ENCODE assay signal across 1 cellular context in the genomic region with DNA sequence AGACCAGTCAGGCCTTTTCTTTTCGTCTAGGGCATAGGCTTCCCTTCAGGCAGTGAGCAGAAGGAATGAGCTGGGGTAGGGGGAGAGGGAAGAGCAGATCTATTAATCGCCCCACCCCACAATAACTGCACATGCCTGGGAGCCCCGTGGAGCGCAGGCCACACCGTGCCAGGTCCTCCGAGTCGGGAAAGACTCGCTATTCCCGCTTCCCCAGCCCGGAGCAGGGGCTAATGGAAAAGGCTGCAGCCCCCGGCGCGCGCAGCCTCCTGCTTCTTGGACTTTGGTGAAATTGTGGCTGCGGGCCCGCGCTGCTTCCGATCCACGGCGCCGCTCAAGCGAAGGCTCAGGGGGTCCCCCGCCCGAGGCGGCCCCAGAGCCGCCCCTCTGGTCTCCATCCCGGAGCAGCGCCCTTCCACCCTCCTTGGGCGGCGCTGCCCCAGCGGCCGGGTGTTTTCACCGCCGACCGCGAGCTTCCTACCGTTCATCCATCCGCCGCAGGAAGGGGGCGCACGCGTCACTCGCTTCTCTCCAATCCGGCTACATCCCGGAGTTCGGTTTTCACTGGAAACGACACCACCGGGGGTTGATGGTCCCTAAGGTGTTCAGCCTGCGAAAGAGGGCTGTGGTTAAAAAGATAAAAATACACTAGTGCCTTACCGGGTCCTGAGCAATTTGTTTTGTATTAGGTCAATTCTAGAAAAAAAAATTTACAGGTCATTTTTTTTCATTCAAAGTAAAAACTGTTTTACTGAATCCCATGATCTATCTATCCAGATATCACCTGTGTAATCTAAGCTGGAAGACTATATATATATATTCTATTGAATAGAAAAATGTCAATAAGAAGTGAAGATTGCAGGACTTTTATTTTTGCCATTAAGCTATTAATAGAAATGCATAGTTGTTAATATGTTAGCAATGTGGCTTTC.
TF ChIP-seq lines count a peak whose summit lies in the region.

No MANE protein-coding gene starts in this region.

TF ChIP-seq in GM12878, 131 proteins besides CTCF, POLR2A, EP300 and RAD21 (continued from another document):
- TF ChIP-seq, protein P1, sequence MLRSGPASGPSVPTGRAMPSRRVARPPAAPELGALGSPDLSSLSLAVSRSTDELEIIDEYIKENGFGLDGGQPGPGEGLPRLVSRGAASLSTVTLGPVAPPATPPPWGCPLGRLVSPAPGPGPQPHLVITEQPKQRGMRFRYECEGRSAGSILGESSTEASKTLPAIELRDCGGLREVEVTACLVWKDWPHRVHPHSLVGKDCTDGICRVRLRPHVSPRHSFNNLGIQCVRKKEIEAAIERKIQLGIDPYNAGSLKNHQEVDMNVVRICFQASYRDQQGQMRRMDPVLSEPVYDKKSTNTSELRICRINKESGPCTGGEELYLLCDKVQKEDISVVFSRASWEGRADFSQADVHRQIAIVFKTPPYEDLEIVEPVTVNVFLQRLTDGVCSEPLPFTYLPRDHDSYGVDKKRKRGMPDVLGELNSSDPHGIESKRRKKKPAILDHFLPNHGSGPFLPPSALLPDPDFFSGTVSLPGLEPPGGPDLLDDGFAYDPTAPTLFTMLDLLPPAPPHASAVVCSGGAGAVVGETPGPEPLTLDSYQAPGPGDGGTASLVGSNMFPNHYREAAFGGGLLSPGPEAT (IDR thresholded peaks at IDR 0.05; ENCODE audit: low read depth): 0 out of 2 replicates have a peak, but pooled peaks have one; percentile 23
- no peak for TF ChIP-seq CHD1 (IDR thresholded peaks at IDR 0.05; ENCODE audit: low read depth, low read length)
- peak; percentile 53; the same call in 1 of the 2 replicates for TF ChIP-seq SMC3 (IDR thresholded peaks at IDR 0.05; ENCODE audit: borderline replicate concordance, low read length)
- no peak for TF ChIP-seq GATAD2B (conservative IDR thresholded peaks at IDR 0.05; ENCODE audit: low read depth)
- no peak for TF ChIP-seq POLR2AphosphoS5 (IDR thresholded peaks at IDR 0.05; ENCODE audit: low read length)
- TF ChIP-seq RBBP5 (conservative IDR thresholded peaks at IDR 0.05): no peak
- no peak for TF ChIP-seq SPI1 (IDR thresholded peaks at IDR 0.05; ENCODE audit: borderline replicate concordance, insufficient read depth, low read depth, low read length)
- TF ChIP-seq IKZF1 (conservative IDR thresholded peaks at IDR 0.05): peak; percentile 55
- 0 out of 2 replicates have a peak, but pooled peaks have one; percentile 9 for TF ChIP-seq ZNF384 (IDR thresholded peaks at IDR 0.05; ENCODE audit: borderline replicate concordance, low read depth, low read length)
- TF ChIP-seq EED (IDR thresholded peaks at IDR 0.05; ENCODE audit: low read depth): peak; percentile 44; the same call in 1 of the 2 replicates
- peak; percentile 54 for TF ChIP-seq RUNX3 (IDR thresholded peaks at IDR 0.05; ENCODE audit: low read length)
- TF ChIP-seq, protein P2, sequence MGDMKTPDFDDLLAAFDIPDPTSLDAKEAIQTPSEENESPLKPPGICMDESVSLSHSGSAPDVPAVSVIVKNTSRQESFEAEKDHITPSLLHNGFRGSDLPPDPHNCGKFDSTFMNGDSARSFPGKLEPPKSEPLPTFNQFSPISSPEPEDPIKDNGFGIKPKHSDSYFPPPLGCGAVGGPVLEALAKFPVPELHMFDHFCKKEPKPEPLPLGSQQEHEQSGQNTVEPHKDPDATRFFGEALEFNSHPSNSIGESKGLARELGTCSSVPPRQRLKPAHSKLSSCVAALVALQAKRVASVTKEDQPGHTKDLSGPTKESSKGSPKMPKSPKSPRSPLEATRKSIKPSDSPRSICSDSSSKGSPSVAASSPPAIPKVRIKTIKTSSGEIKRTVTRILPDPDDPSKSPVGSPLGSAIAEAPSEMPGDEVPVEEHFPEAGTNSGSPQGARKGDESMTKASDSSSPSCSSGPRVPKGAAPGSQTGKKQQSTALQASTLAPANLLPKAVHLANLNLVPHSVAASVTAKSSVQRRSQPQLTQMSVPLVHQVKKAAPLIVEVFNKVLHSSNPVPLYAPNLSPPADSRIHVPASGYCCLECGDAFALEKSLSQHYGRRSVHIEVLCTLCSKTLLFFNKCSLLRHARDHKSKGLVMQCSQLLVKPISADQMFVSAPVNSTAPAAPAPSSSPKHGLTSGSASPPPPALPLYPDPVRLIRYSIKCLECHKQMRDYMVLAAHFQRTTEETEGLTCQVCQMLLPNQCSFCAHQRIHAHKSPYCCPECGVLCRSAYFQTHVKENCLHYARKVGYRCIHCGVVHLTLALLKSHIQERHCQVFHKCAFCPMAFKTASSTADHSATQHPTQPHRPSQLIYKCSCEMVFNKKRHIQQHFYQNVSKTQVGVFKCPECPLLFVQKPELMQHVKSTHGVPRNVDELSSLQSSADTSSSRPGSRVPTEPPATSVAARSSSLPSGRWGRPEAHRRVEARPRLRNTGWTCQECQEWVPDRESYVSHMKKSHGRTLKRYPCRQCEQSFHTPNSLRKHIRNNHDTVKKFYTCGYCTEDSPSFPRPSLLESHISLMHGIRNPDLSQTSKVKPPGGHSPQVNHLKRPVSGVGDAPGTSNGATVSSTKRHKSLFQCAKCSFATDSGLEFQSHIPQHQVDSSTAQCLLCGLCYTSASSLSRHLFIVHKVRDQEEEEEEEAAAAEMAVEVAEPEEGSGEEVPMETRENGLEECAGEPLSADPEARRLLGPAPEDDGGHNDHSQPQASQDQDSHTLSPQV (IDR thresholded peaks at IDR 0.05): 0 out of 2 replicates have a peak, but pooled peaks have one; percentile 20
- no peak for TF ChIP-seq TARDBP (IDR thresholded peaks at IDR 0.05; ENCODE audit: borderline replicate concordance)
- TF ChIP-seq IKZF2 (IDR thresholded peaks at IDR 0.05): peak in 1 of 2 experiments; percentile 31; a peak in 2 of 4 replicates
- TF ChIP-seq, protein P3, sequence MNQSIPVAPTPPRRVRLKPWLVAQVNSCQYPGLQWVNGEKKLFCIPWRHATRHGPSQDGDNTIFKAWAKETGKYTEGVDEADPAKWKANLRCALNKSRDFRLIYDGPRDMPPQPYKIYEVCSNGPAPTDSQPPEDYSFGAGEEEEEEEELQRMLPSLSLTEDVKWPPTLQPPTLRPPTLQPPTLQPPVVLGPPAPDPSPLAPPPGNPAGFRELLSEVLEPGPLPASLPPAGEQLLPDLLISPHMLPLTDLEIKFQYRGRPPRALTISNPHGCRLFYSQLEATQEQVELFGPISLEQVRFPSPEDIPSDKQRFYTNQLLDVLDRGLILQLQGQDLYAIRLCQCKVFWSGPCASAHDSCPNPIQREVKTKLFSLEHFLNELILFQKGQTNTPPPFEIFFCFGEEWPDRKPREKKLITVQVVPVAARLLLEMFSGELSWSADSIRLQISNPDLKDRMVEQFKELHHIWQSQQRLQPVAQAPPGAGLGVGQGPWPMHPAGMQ (IDR thresholded peaks at IDR 0.05; ENCODE audit: borderline replicate concordance): no peak
- no peak for TF ChIP-seq CBX3 (IDR thresholded peaks at IDR 0.05; ENCODE audit: borderline replicate concordance, low read depth)
- TF ChIP-seq BMI1 (IDR thresholded peaks at IDR 0.05; ENCODE audit: borderline replicate concordance): no peak
- TF ChIP-seq NRF1 (conservative IDR thresholded peaks at IDR 0.05; ENCODE audit: low read depth, low read length): no peak
